ENCODE assay signal across 24 cellular contexts in genomic region chr10:64486149-64486548, GRCh38.
DNase-seq lines count a peak whose midpoint lies in the region; ATAC-seq and TF ChIP-seq lines count a peak whose summit lies in the region.
"Had no signal": no experiment of that assay in that cellular context is flagged by ENCODE, and none has a peak within 500 bp of the region (broad histone marks: within the 10 kb centered on the region; RNA-seq: fewer than 3 reads in every experiment).

No MANE protein-coding gene starts in this region.

- BruUV-seq in MCF 10A (replicated peaks; lab: Mats Ljungman, UMichigan): no TSS peak

- H3K27ac Mint-ChIP-seq in MCF 10A (ENCODE audit: low read depth, unreplicated experiment): no peak overlapping the region
- H3K27ac Mint-ChIP-seq: mesothelial cell of epicardium; nephron; stimulated activated naive CD8-positive, alpha-beta T cell treated with anti-CD3 and anti-CD28 coated beads, Interleukin-15, amount 100 ng/mL, for 72 hours; type B pancreatic cell had no signal

- H3K9ac ChIP-seq in colonic mucosa (ENCODE audit: low read depth in 2 of 2, low read length in 2 of 2): no peak overlapping the region

- no peak for TF ChIP-seq CTCF in MCF 10A (IDR thresholded peaks at IDR 0.05; ENCODE audit: unreplicated experiment)
- no peak for TF ChIP-seq CTCF in breast epithelium (IDR thresholded peaks at IDR 0.05)
- no peak for TF ChIP-seq CTCF in colonic mucosa (IDR thresholded peaks at IDR 0.05)

- CTCF ChIA-PET in MCF 10A (lab: Yijun Ruan, JAX): interaction anchor here (0.6 kb wide), 1 partner anchor 370 kb away, joined by 4 read pairs; no protein-coding TSS in a partner anchor

- H3K9me3 Mint-ChIP-seq in MCF 10A (ENCODE audit: unreplicated experiment): no peaks in the 10 kb centered on the region
- H3K9me3 Mint-ChIP-seq: nephron, type B pancreatic cell had no signal

- no peaks in the 10 kb centered on the region for H3K36me3 Mint-ChIP-seq in MCF 10A (ENCODE audit: insufficient read depth, unreplicated experiment)
- H3K36me3 Mint-ChIP-seq: mesothelial cell of epicardium, type B pancreatic cell had no signal

- TF ChIP-seq POLR2A in breast epithelium (IDR thresholded peaks at IDR 0.05): no peak

- H3K36me3 ChIP-seq in breast epithelium: no peaks in the 10 kb centered on the region
- H3K36me3 ChIP-seq in colonic mucosa: no peaks in the 10 kb centered on the region

- no peaks in the 10 kb centered on the region for H3K9me3 ChIP-seq in breast epithelium
- no peaks in the 10 kb centered on the region for H3K9me3 ChIP-seq in colonic mucosa

- H3K4me1 Mint-ChIP-seq in MCF 10A (ENCODE audit: insufficient read depth, unreplicated experiment): no peaks in the 10 kb centered on the region
- H3K4me1 Mint-ChIP-seq: mesothelial cell of epicardium; stimulated activated naive CD8-positive, alpha-beta T cell treated with anti-CD3 and anti-CD28 coated beads, Interleukin-15, amount 100 ng/mL, for 72 hours had no signal

- no peak for ATAC-seq in HG03442 (IDR thresholded peaks at IDR 0.05; ENCODE audit: unreplicated experiment)
- ATAC-seq: left lobe of liver; stimulated activated naive CD8-positive, alpha-beta T cell treated with anti-CD3 and anti-CD28 coated beads, Interleukin-15, amount 100 ng/mL, for 72 hours had no signal

- H3K27ac ChIP-seq in breast epithelium (no peak overlapping the region), colonic mucosa (no peak overlapping the region)
- H3K27ac ChIP-seq: 22Rv1, C4-2B, coronary artery, skin epidermis had no signal

- no peak overlapping the region for H3K4me3 ChIP-seq in breast epithelium
- H3K4me3 ChIP-seq in colonic mucosa: no peak overlapping the region
- H3K4me3 ChIP-seq: coronary artery, skin epidermis had no signal

- DNase-seq in MCF 10A (ENCODE audit: unreplicated experiment) (peak; percentile 16), breast epithelium (ENCODE audit: low spot score in 2 of 2) (no peak), astrocyte of the hippocampus (ENCODE audit: low read depth, low spot score) (peak; percentile 51), fibroblast of the conjunctiva (ENCODE audit: low read depth) (peak; percentile 30), colonic mucosa (no peak), HCEC 1CT (no peak)
- DNase-seq in activated CD8-positive, alpha-beta memory T cell treated with anti-CD3 and anti-CD28 coated beads, Interleukin-2, amount 50 U/mL, for 4 hours: no peak
- DNase-seq: activated CD4-positive, alpha-beta T cell treated with anti-CD3 and anti-CD28 coated beads for 48 hours; activated CD8-positive, alpha-beta memory T cell treated with anti-CD3 and anti-CD28 coated beads, Interleukin-2, amount 50 U/mL, for 48 hours; activated gamma-delta T cell treated with Interleukin-2 at 50 U/mL for 16 hours; anterior cingulate cortex; DMS 273 treated with DMSO at 0.1 percent for 48 hours; NCI-H1092; NCI-H2029 treated with DMSO at 0.1 percent for 48 hours; stimulated activated naive CD8-positive, alpha-beta T cell treated with anti-CD3 and anti-CD28 coated beads, Interleukin-15, amount 100 ng/mL, for 72 hours had no signal

- intact Hi-C loops in MCF 10A (cut with micrococcal nuclease) (no loop called here), breast epithelium (cut with DNase I; ENCODE audit: low total_unique reads) (no loop called here), colonic mucosa (cut with DNase I) (no loop called here)

- H3K27me3 ChIP-seq in breast epithelium: no peaks in the 10 kb centered on the region
- H3K27me3 ChIP-seq in colonic mucosa: no peaks in the 10 kb centered on the region

- H3K4me1 ChIP-seq in breast epithelium (no peaks in the 10 kb centered on the region), colonic mucosa (no peaks in the 10 kb centered on the region)

- no peaks in the 10 kb centered on the region for H3K27me3 Mint-ChIP-seq in MCF 10A (ENCODE audit: insufficient read depth, unreplicated experiment)
- H3K27me3 Mint-ChIP-seq: stimulated activated naive CD8-positive, alpha-beta T cell treated with anti-CD3 and anti-CD28 coated beads, Interleukin-15, amount 100 ng/mL, for 72 hours; type B pancreatic cell had no signal

- POLR2A ChIA-PET in MCF 10A (lab: Yijun Ruan, JAX): no interaction called here

- H3K4me3 Mint-ChIP-seq in MCF 10A (ENCODE audit: unreplicated experiment): no peak overlapping the region
- H3K4me3 Mint-ChIP-seq: mesothelial cell of epicardium; nephron; stimulated activated naive CD8-positive, alpha-beta T cell treated with anti-CD3 and anti-CD28 coated beads, Interleukin-15, amount 100 ng/mL, for 72 hours; type B pancreatic cell had no signal

Comparison
In these comparisons a context has a peak if more than half of its experiments do, and no peak if none do; other contexts are left out.
1. DNase-seq: peak in MCF 10A (single experiment), astrocyte of the hippocampus (single experiment) and fibroblast of the conjunctiva (single experiment); none in breast epithelium (0 of 2), colonic mucosa (single experiment), activated CD8-positive, alpha-beta memory T cell treated with anti-CD3 and anti-CD28 coated beads, Interleukin-2, amount 50 U/mL, for 4 hours (single experiment) and HCEC 1CT (single experiment).